ENCODE assay signal across 1 cellular context in genomic region chr5:14744296-14745187, GRCh38.
TF ChIP-seq lines count a peak whose summit lies in the region.

No MANE protein-coding gene starts in this region.

TF ChIP-seq in HepG2, 621 proteins besides CTCF, POLR2A, EP300 and RAD21 (continued from another document and continues in another):
- peak; percentile 39; the same call in 1 of the 2 replicates for TF ChIP-seq THRA (CRISPR knock-in tag; IDR thresholded peaks at IDR 0.05; ENCODE audit: borderline replicate concordance)
- no peak for TF ChIP-seq ZNF333 (CRISPR knock-in tag; IDR thresholded peaks at IDR 0.05; ENCODE audit: borderline replicate concordance)
- TF ChIP-seq ZNF251 (CRISPR knock-in tag; IDR thresholded peaks at IDR 0.05): no peak
- TF ChIP-seq GTF2F1 (IDR thresholded peaks at IDR 0.05; ENCODE audit: low read length): no peak
- TF ChIP-seq FIP1L1 (IDR thresholded peaks at IDR 0.05; ENCODE audit: borderline replicate concordance, insufficient read depth, low read depth, low read length): no peak
- no peak for TF ChIP-seq ZFP37 (CRISPR knock-in tag; IDR thresholded peaks at IDR 0.05; ENCODE audit: borderline replicate concordance)
- TF ChIP-seq ATAD3A (CRISPR knock-in tag; IDR thresholded peaks at IDR 0.05): no peak
- no peak for TF ChIP-seq ZNF232 (CRISPR knock-in tag; IDR thresholded peaks at IDR 0.05; ENCODE audit: borderline replicate concordance)
- TF ChIP-seq ZNF180 (CRISPR knock-in tag; IDR thresholded peaks at IDR 0.05; ENCODE audit: borderline replicate concordance, low read depth): no peak
- TF ChIP-seq RFXANK (CRISPR knock-in tag; IDR thresholded peaks at IDR 0.05): no peak
- TF ChIP-seq HNF4A (CRISPR knock-in tag; IDR thresholded peaks at IDR 0.05): peak; percentile 88
- TF ChIP-seq ZNF343 (CRISPR knock-in tag; IDR thresholded peaks at IDR 0.05): no peak
- TF ChIP-seq NONO (IDR thresholded peaks at IDR 0.05): no peak
- TF ChIP-seq NONO (CRISPR knock-in tag; conservative IDR thresholded peaks at IDR 0.05): no peak
- TF ChIP-seq MYNN (CRISPR knock-in tag; IDR thresholded peaks at IDR 0.05; ENCODE audit: low read depth): no peak
- TF ChIP-seq CC2D1A (CRISPR knock-in tag; IDR thresholded peaks at IDR 0.05): no peak
- TF ChIP-seq ZC3H13 (CRISPR knock-in tag; IDR thresholded peaks at IDR 0.05): no peak
- no peak for TF ChIP-seq FOXA3 (CRISPR knock-in tag; IDR thresholded peaks at IDR 0.05)
- TF ChIP-seq ZNF562 (CRISPR knock-in tag; IDR thresholded peaks at IDR 0.05; ENCODE audit: borderline replicate concordance): no peak
- no peak for TF ChIP-seq STAT5B (CRISPR knock-in tag; IDR thresholded peaks at IDR 0.05)
- no peak for TF ChIP-seq AKAP8 (CRISPR knock-in tag; IDR thresholded peaks at IDR 0.05)
- no peak for TF ChIP-seq ZFP82 (CRISPR knock-in tag; IDR thresholded peaks at IDR 0.05; ENCODE audit: borderline replicate concordance)
- TF ChIP-seq ZNF839 (CRISPR knock-in tag; IDR thresholded peaks at IDR 0.05; ENCODE audit: borderline replicate concordance): no peak
- no peak for TF ChIP-seq ZNF576 (CRISPR knock-in tag; IDR thresholded peaks at IDR 0.05)
- TF ChIP-seq HDAC2 (CRISPR knock-in tag; IDR thresholded peaks at IDR 0.05): peak; percentile 70; the same call in 1 of the 2 replicates
- no peak for TF ChIP-seq JUN (CRISPR knock-in tag; IDR thresholded peaks at IDR 0.05)
- TF ChIP-seq POLR2AphosphoS5 (IDR thresholded peaks at IDR 0.05; ENCODE audit: low read depth, low read length): no peak
- no peak for TF ChIP-seq ZNF724P (CRISPR knock-in tag; IDR thresholded peaks at IDR 0.05; ENCODE audit: borderline replicate concordance)
- no peak for TF ChIP-seq HNRNPUL1 (IDR thresholded peaks at IDR 0.05; ENCODE audit: low read depth, low read length)
- no peak for TF ChIP-seq POLR2AphosphoS2 (IDR thresholded peaks at IDR 0.05; ENCODE audit: low read depth, low read length)
- no peak for TF ChIP-seq ZFP36 (IDR thresholded peaks at IDR 0.05; ENCODE audit: borderline replicate concordance, low read depth, low read length, partially characterized antibody)
- 0 out of 2 replicates have a peak, but pooled peaks have one; percentile 16 for TF ChIP-seq ZNF644 (CRISPR knock-in tag; IDR thresholded peaks at IDR 0.05; ENCODE audit: low read depth)
- TF ChIP-seq MTF1 (CRISPR knock-in tag; IDR thresholded peaks at IDR 0.05): no peak
- TF ChIP-seq MTA1 (CRISPR knock-in tag; IDR thresholded peaks at IDR 0.05; ENCODE audit: borderline replicate concordance): peak; percentile 88
- TF ChIP-seq CEBPZ (IDR thresholded peaks at IDR 0.05; ENCODE audit: low read length): no peak
- TF ChIP-seq ARNTL (CRISPR knock-in tag; IDR thresholded peaks at IDR 0.05): no peak
- TF ChIP-seq ZNF224 (CRISPR knock-in tag; IDR thresholded peaks at IDR 0.05): no peak
- no peak for TF ChIP-seq ZNF10 (CRISPR knock-in tag; IDR thresholded peaks at IDR 0.05; ENCODE audit: borderline replicate concordance, low read depth)
- no peak for TF ChIP-seq HINFP (CRISPR knock-in tag; IDR thresholded peaks at IDR 0.05; ENCODE audit: low read depth)
- TF ChIP-seq TEAD3 (CRISPR knock-in tag; optimal IDR thresholded peaks at IDR 0.05; ENCODE audit: borderline replicate concordance): no peak
- TF ChIP-seq SMAD9 (CRISPR knock-in tag; IDR thresholded peaks at IDR 0.05): no peak
- no peak for TF ChIP-seq HNF4G (IDR thresholded peaks at IDR 0.05; ENCODE audit: borderline replicate concordance, low read depth, low read length)
- no peak; the same call in 1 of the 2 replicates for TF ChIP-seq HNF4G (CRISPR knock-in tag; IDR thresholded peaks at IDR 0.05; ENCODE audit: borderline replicate concordance, low read depth)
- TF ChIP-seq HHEX (CRISPR knock-in tag; IDR thresholded peaks at IDR 0.05): no peak
- TF ChIP-seq MLXIP (CRISPR knock-in tag; IDR thresholded peaks at IDR 0.05; ENCODE audit: borderline replicate concordance): no peak
- TF ChIP-seq E2F2 (CRISPR knock-in tag; IDR thresholded peaks at IDR 0.05; ENCODE audit: borderline replicate concordance): no peak
- TF ChIP-seq SIX4 (CRISPR knock-in tag; IDR thresholded peaks at IDR 0.05): no peak
- no peak for TF ChIP-seq ZNF230 (CRISPR knock-in tag; IDR thresholded peaks at IDR 0.05)
- TF ChIP-seq ZNF646 (CRISPR knock-in tag; IDR thresholded peaks at IDR 0.05): no peak
- TF ChIP-seq NRL (CRISPR knock-in tag; IDR thresholded peaks at IDR 0.05; ENCODE audit: borderline replicate concordance): no peak
